Comparison of ENCODE assay signal across 8 cellular contexts in the genomic region with DNA sequence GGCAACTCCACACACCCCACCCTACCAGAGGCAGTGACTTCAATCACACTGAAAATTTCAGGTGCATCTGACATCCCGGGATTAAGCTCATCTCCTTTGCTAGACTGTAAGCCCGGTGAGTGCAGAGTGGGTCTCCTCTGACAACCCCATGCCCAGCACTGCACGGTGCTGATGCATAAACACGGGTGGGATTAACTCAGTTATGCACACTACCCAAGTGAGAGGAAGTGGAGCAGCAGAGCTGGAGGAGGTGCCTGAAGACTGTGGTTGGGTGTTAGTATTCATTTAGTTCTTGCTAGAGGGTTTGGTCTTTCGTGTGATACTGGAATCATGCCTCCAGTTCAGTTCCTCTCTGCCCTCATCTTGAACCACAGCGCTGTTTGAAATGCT. TPM values are rescaled to one million over a fixed set of nuclear protein-coding genes. Genes with fewer than 3 reads are reported as not detected.
DNase-seq lines count a peak whose midpoint lies in the region; ATAC-seq and TF ChIP-seq lines count a peak whose summit lies in the region.

No MANE protein-coding gene starts in this region.

- H3K4me1 Mint-ChIP-seq in MCF 10A (ENCODE audit: insufficient read depth, unreplicated experiment) (peaks cover 28% of the 10 kb centered on the region), natural killer cell (peaks cover 27 to 38% of the 10 kb centered on the region in 2 donors)

- no peak overlapping the region for H3K27ac Mint-ChIP-seq in MCF 10A (ENCODE audit: low read depth, unreplicated experiment)
- H3K27ac Mint-ChIP-seq in natural killer cell: peak overlapping the region; percentile 83 to 90

- no peaks in the 10 kb centered on the region for H3K9me3 Mint-ChIP-seq in MCF 10A (ENCODE audit: unreplicated experiment)
- H3K9me3 Mint-ChIP-seq in natural killer cell: no peaks in the 10 kb centered on the region

- ATAC-seq in HG02852 (IDR thresholded peaks at IDR 0.05; ENCODE audit: unreplicated experiment): peak; percentile 50
- peak; percentile 63 to 73 (median 66) for ATAC-seq in natural killer cell
- ATAC-seq in GM21367 (IDR thresholded peaks at IDR 0.05; ENCODE audit: unreplicated experiment): no peak

- H3K4me3 ChIP-seq in GM12875 (ENCODE audit: low read depth, low read length): peak overlapping the region; percentile 51

- H3K36me3 Mint-ChIP-seq in MCF 10A (ENCODE audit: insufficient read depth, unreplicated experiment): peaks cover 10% of the 10 kb centered on the region
- no peaks in the 10 kb centered on the region for H3K36me3 Mint-ChIP-seq in natural killer cell

- H3K4me3 Mint-ChIP-seq in MCF 10A (ENCODE audit: unreplicated experiment): peak overlapping the region; percentile 68
- peak overlapping the region; percentile 92 for H3K4me3 Mint-ChIP-seq in natural killer cell

- intact Hi-C loops in MCF 10A (cut with micrococcal nuclease): loop anchor here (2.0 to 5.0 kb wide), 5 partner anchors 39 to 369 kb away; partner anchors contain the start of genes CHKB, HDAC10, LMF2 and NCAPH2
- intact Hi-C loops in natural killer cell (cut with micrococcal nuclease): loop anchor here (1.0 to 5.0 kb wide), 3 partner anchors 39 to 113 kb away; partner anchors contain the start of genes CHKB and NCAPH2

- H3K27me3 Mint-ChIP-seq in MCF 10A (ENCODE audit: insufficient read depth, unreplicated experiment) (no peaks in the 10 kb centered on the region), natural killer cell (ENCODE audit: low read depth in 2 of 2) (peaks cover 0 to 3% of the 10 kb centered on the region in 2 donors)

- CTCF ChIA-PET in MCF 10A (lab: Yijun Ruan, JAX): interaction anchor here (0.7 to 3.4 kb wide), 25 partner anchors 9 to 369 kb away, joined by 3 to 13 read pairs (median 4); partner anchors contain the start of genes LMF2, NCAPH2 and SYCE3

- POLR2A ChIA-PET in MCF 10A (lab: Yijun Ruan, JAX): interaction anchor here (0.6 to 3.3 kb wide), 26 partner anchors 13 to 377 kb away, joined by 3 to 74 read pairs (median 5); partner anchors contain the start of genes CHKB, HDAC10, LMF2 and NCAPH2

- DNase-seq in SIG-M5 treated with dmso at 0.1 percent for 504 hours (lab: John Stamatoyannopoulos, UW; ENCODE audit: unreplicated experiment) (peak; percentile 86), MCF 10A (ENCODE audit: unreplicated experiment) (peak; percentile 33), natural killer cell (peak; percentile 33), dermis blood vessel endothelial cell (no peak), A172 (ENCODE audit: low spot score) (no peak)

- BruUV-seq in MCF 10A (replicated peaks; lab: Mats Ljungman, UMichigan): TSS peak; percentile 19

- TF ChIP-seq CTCF in GM12875 (IDR thresholded peaks at IDR 0.05; ENCODE audit: borderline replicate concordance, insufficient read depth, low read depth, low read length): no peak
- no peak for TF ChIP-seq CTCF in MCF 10A (IDR thresholded peaks at IDR 0.05; ENCODE audit: unreplicated experiment)
- TF ChIP-seq CTCF in natural killer cell (IDR thresholded peaks at IDR 0.05): no peak

RNA-seq across cellular contexts. Expression of gene ARSA, which starts 6.5 kb away (rescaled TPM):
- 21.3 and 22.0 TPM in 2 replicates for total RNA-seq in MCF 10A (2022)
- 10 to 100 TPM; 69.2 to 77.8 (median 69.3) TPM for total RNA-seq in natural killer cell
- 24.0 and 30.6 TPM in 2 replicates for total RNA-seq in dermis blood vessel endothelial cell
- total RNA-seq in A172 (2014; rRNA removed; shearing (Covaris generic)): 12.8 and 14.3 TPM in 2 replicates

RNA-seq across cellular contexts. Expression of gene MAPK8IP2, which starts 20.9 kb away (rescaled TPM):
- 1.2 and 2.5 TPM in 2 replicates for total RNA-seq in MCF 10A (2022)
- total RNA-seq in natural killer cell: under 1 TPM; 0.14 to 0.26 (median 0.18) TPM
- total RNA-seq in dermis blood vessel endothelial cell: 0.34 and 0.51 TPM in 2 replicates
- 7.9 and 10.8 TPM in 2 replicates for total RNA-seq in A172 (2014; rRNA removed; shearing (Covaris generic))

RNA-seq across cellular contexts. Expression of gene CHKB, which starts 38.8 kb away (rescaled TPM):
- total RNA-seq in MCF 10A (2022) (51.4 and 60.6 TPM in 2 replicates), natural killer cell (100 to 1,000 TPM; 166 to 204 (median 180) TPM), dermis blood vessel endothelial cell (34.9 and 50.4 TPM in 2 replicates)
- 27.9 and 30.7 TPM in 2 replicates for total RNA-seq in A172 (2014; rRNA removed; shearing (Covaris generic))

RNA-seq across cellular contexts. Expression of gene CPT1B, which starts 43.3 kb away (rescaled TPM):
- total RNA-seq in MCF 10A (2022) (52.2 and 57.3 TPM in 2 replicates), natural killer cell (10 to 100 TPM; 53.1 to 75.7 (median 55.5) TPM), dermis blood vessel endothelial cell (7.5 and 16.3 TPM in 2 replicates)
- 6.4 and 13.8 TPM in 2 replicates for total RNA-seq in A172 (2014; rRNA removed; shearing (Covaris generic))

RNA-seq across cellular contexts. Expression of gene SHANK3, which starts 51.1 kb away (rescaled TPM):
- total RNA-seq in MCF 10A (2022) (1.2 and 1.9 TPM in 2 replicates), natural killer cell (under 1 TPM in 1 of 3 donors, not detected in 2; 0.07 TPM), dermis blood vessel endothelial cell (33.0 and 42.7 TPM in 2 replicates)
- 0.84 and 0.98 TPM in 2 replicates for total RNA-seq in A172 (2014; rRNA removed; shearing (Covaris generic))

Comparison
In these comparisons a context has a peak if more than half of its experiments do, and no peak if none do; other contexts are left out.
1. DNase-seq: peak in SIG-M5 treated with dmso at 0.1 percent for 504 hours (single experiment), MCF 10A (single experiment) and natural killer cell (single experiment); none in dermis blood vessel endothelial cell (single experiment) and A172 (single experiment).